In genomic region chr15:101183226-101183925, GRCh38 we compare ENCODE assay signal across 15 cellular contexts.
A peak's percentile ranks its signal among the peaks of the same experiment; 100 is the strongest.
DNase-seq lines count a peak whose midpoint lies in the region; ATAC-seq and TF ChIP-seq lines count a peak whose summit lies in the region.
"Had no signal": no experiment of that assay in that cellular context is flagged by ENCODE, and none has a peak within 500 bp of the region (broad histone marks: within the 10 kb centered on the region; RNA-seq: fewer than 3 reads in every experiment).

No MANE protein-coding gene starts in this region.

- H3K9me3 ChIP-seq in BLaER1: peaks cover 53% of the 10 kb centered on the region
- H3K9me3 ChIP-seq in neural progenitor cell (ENCODE audit: low read depth): no peaks in the 10 kb centered on the region
- H3K9me3 ChIP-seq: BE2C, breast epithelium, uterus had no signal

- H3K4me3 ChIP-seq in BLaER1 (no peak overlapping the region), neural progenitor cell (no peak overlapping the region)
- H3K4me3 ChIP-seq: breast epithelium, GM12878, uterus had no signal

- H3K27me3 Mint-ChIP-seq in glutamatergic neuron (ENCODE audit: unreplicated experiment): peaks cover 1% of the 10 kb centered on the region
- H3K27me3 Mint-ChIP-seq in neural progenitor cell (ENCODE audit: insufficient read depth, low read depth): no peaks in the 10 kb centered on the region
- no peaks in the 10 kb centered on the region for H3K27me3 Mint-ChIP-seq in activated CD4-positive, alpha-beta memory T cell treated with anti-CD3 and anti-CD28 coated beads for 36 hours

- DNase-seq in glutamatergic neuron (no peak), neural progenitor cell (ENCODE audit: low spot score) (no peak), GM10266 (ENCODE audit: extremely low spot score) (no peak)
- DNase-seq in activated CD4-positive, alpha-beta memory T cell treated with anti-CD3 and anti-CD28 coated beads for 36 hours: no peak
- DNase-seq: BE2C, hippocampal formation, mammary epithelial cell, NCI-H1105 treated with DMSO at 0.1 percent for 48 hours, uterus had no signal

- H3K4me3 Mint-ChIP-seq in glutamatergic neuron (ENCODE audit: unreplicated experiment) (no peak overlapping the region), neural progenitor cell (no peak overlapping the region)
- no peak overlapping the region for H3K4me3 Mint-ChIP-seq in activated CD4-positive, alpha-beta memory T cell treated with anti-CD3 and anti-CD28 coated beads for 36 hours

- H3K4me1 ChIP-seq in BLaER1 (peaks cover 58% of the 10 kb centered on the region), neural progenitor cell (no peaks in the 10 kb centered on the region)
- H3K4me1 ChIP-seq: uterus had no signal

- H2AFZ ChIP-seq in neural progenitor cell (replicated peaks): no peak overlapping the region

- peaks cover 66% of the 10 kb centered on the region for H3K79me2 ChIP-seq in neural progenitor cell (ENCODE audit: low read depth)

- H3K27ac ChIP-seq in BLaER1 (peak overlapping the region; percentile 66), neural progenitor cell (no peak overlapping the region)

- H3K36me3 ChIP-seq in BLaER1 (peaks cover 93% of the 10 kb centered on the region), neural progenitor cell (no peaks in the 10 kb centered on the region)
- H3K36me3 ChIP-seq: breast epithelium, uterus had no signal

- H3K4me1 Mint-ChIP-seq in glutamatergic neuron (ENCODE audit: low read depth, unreplicated experiment): peaks cover 30% of the 10 kb centered on the region
- H3K4me1 Mint-ChIP-seq in neural progenitor cell: peaks cover 11% of the 10 kb centered on the region
- H3K4me1 Mint-ChIP-seq in activated CD4-positive, alpha-beta memory T cell treated with anti-CD3 and anti-CD28 coated beads for 36 hours (ENCODE audit: low read depth): peaks cover 64% of the 10 kb centered on the region

- H4K20me1 ChIP-seq in BLaER1 (peaks cover 13% of the 10 kb centered on the region; the same call in 1 of the 2 replicates), neural progenitor cell (ENCODE audit: low read depth) (peaks cover 15% of the 10 kb centered on the region)

- intact Hi-C loops in activated CD4-positive, alpha-beta memory T cell treated with anti-CD3 and anti-CD28 coated beads for 36 hours (cut with micrococcal nuclease): no loop called here

- CTCF ChIA-PET in activated CD4-positive, alpha-beta memory T cell treated with anti-CD3 and anti-CD28 coated beads for 36 hours (lab: Charles Lee): interaction anchor here (2.0 kb wide), 1 partner anchor 22 kb away, joined by 6 read pairs; no protein-coding TSS in a partner anchor

- POLR2A ChIA-PET in activated CD4-positive, alpha-beta memory T cell treated with anti-CD3 and anti-CD28 coated beads for 36 hours (lab: Charles Lee): no interaction called here

- H3K27ac Mint-ChIP-seq in glutamatergic neuron (ENCODE audit: unreplicated experiment): peak overlapping the region; percentile 62
- H3K27ac Mint-ChIP-seq in neural progenitor cell: peak overlapping the region; percentile 32
- no peak overlapping the region for H3K27ac Mint-ChIP-seq in activated CD4-positive, alpha-beta memory T cell treated with anti-CD3 and anti-CD28 coated beads for 36 hours

- H3F3A ChIP-seq in neural progenitor cell (ENCODE audit: low read depth): no peaks in the 10 kb centered on the region

- no peak overlapping the region for H3K9ac ChIP-seq in BLaER1
- H3K9ac ChIP-seq in neural progenitor cell: no peak overlapping the region

- ATAC-seq in GM18909 (IDR thresholded peaks at IDR 0.05; ENCODE audit: poor library complexity, unreplicated experiment) (no peak), esophagus mucosa (no peak)
- ATAC-seq: GM12878 had no signal

- TF ChIP-seq CTCF in glutamatergic neuron (IDR thresholded peaks at IDR 0.05; ENCODE audit: partially characterized antibody, unreplicated experiment) (no peak), neural progenitor cell (IDR thresholded peaks at IDR 0.05) (no peak), GM10266 (IDR thresholded peaks at IDR 0.05; ENCODE audit: control insufficient read depth, insufficient read depth, low read depth, missing control alignments) (no peak)

- H3K9me3 Mint-ChIP-seq in glutamatergic neuron (ENCODE audit: unreplicated experiment): peaks cover 3% of the 10 kb centered on the region
- peaks cover 7% of the 10 kb centered on the region for H3K9me3 Mint-ChIP-seq in neural progenitor cell
- H3K9me3 Mint-ChIP-seq in activated CD4-positive, alpha-beta memory T cell treated with anti-CD3 and anti-CD28 coated beads for 36 hours: no peaks in the 10 kb centered on the region

- H3K27me3 ChIP-seq in BLaER1: no peaks in the 10 kb centered on the region
- H3K27me3 ChIP-seq in neural progenitor cell: no peaks in the 10 kb centered on the region
- H3K27me3 ChIP-seq: BE2C, breast epithelium, uterus had no signal

- H3K4me2 ChIP-seq in BLaER1 (peak overlapping the region; percentile 66), neural progenitor cell (no peak overlapping the region)

- H3K36me3 Mint-ChIP-seq in glutamatergic neuron (ENCODE audit: unreplicated experiment) (peaks cover 5% of the 10 kb centered on the region), neural progenitor cell (peaks cover 59% of the 10 kb centered on the region)
- peaks cover 12% of the 10 kb centered on the region for H3K36me3 Mint-ChIP-seq in activated CD4-positive, alpha-beta memory T cell treated with anti-CD3 and anti-CD28 coated beads for 36 hours

TF ChIP-seq in PFSK-1, 5 proteins besides CTCF, POLR2A, EP300 and RAD21:
- no peak for TF ChIP-seq REST (IDR thresholded peaks at IDR 0.05; ENCODE audit: insufficient read depth in 1 of 2, low read depth in 2 of 2, low read length in 2 of 2)
- TF ChIP-seq TAF1 (IDR thresholded peaks at IDR 0.05; ENCODE audit: borderline replicate concordance, insufficient read depth, low read length): no peak
- TF ChIP-seq POLR2AphosphoS5 (IDR thresholded peaks at IDR 0.05; ENCODE audit: low read depth, low read length): no peak
- TF ChIP-seq SIN3A (IDR thresholded peaks at IDR 0.05; ENCODE audit: borderline replicate concordance, insufficient read depth, low read length): peak; percentile 38; the same call in 1 of the 2 replicates
- TF ChIP-seq FOXP2 (optimal IDR thresholded peaks at IDR 0.05; ENCODE audit: borderline replicate concordance, extremely low read depth, extremely low read length, insufficient read depth): no peak
